Comparison of ENCODE assay signal across 9 cellular contexts in the genomic region with DNA sequence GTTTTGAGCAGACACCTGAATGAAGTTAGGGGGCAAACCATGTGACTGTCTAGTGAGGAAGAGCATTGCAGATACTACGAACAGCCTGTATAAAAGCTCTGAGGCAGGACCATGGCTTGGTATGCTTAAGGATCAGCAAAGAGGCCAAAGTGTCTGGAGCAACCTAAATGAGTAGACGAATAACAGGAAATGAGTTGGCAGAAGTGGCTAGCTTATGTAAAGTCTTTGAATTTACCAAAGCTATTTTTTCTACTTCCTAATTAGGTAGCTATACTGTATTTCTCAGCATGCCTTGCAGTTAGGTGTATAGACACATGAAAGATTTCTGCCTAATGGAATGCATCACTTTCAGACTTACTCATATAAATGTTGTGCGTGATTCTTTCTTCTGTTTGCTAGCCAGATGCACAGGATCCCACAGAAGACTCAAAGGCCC. TPM values are rescaled to one million over a fixed set of nuclear protein-coding genes. Genes with fewer than 3 reads are reported as not detected.
A peak's percentile ranks its signal among the peaks of the same experiment; 100 is the strongest.
DNase-seq lines count a peak whose midpoint lies in the region; ATAC-seq and TF ChIP-seq lines count a peak whose summit lies in the region.
"Had no signal": no experiment of that assay in that cellular context is flagged by ENCODE, and none has a peak within 500 bp of the region (broad histone marks: within the 10 kb centered on the region; RNA-seq: fewer than 3 reads in every experiment).

No MANE protein-coding gene starts in this region.

- POLR2A ChIA-PET in A673 (lab: Charles Lee; ENCODE audit: low non-redundant PET), result no interaction called here

- H3K4me1 ChIP-seq in A673 (ENCODE audit: insufficient read depth, low read length, poor library complexity, severe bottlenecking) (no peaks in the 10 kb centered on the region), BE2C (no peaks in the 10 kb centered on the region)

- DNase-seq in A673 (ENCODE audit: low spot score) (peak; percentile 3), RKO (ENCODE audit: low spot score) (peak; percentile 47), fibroblast of mammary gland (ENCODE audit: low read depth) (peak; percentile 41), NCI-H2196 (lab: John Stamatoyannopoulos, UW; ENCODE audit: unreplicated experiment) (no peak), ureter (ENCODE audit: low spot score) (no peak), NCI-H187 (lab: John Stamatoyannopoulos, UW) (no peak), BE2C (no peak)
- DNase-seq: NCI-H187 treated with DMSO at 0.1 percent for 48 hours had no signal

- intact Hi-C loops in A673 (cut with micrococcal nuclease; ENCODE audit: unreplicated experiment), result no loop called here

- TF ChIP-seq CTCF in A673 (conservative IDR thresholded peaks at IDR 0.05; ENCODE audit: low read depth, low read length), result no peak
- TF ChIP-seq CTCF in fibroblast of mammary gland (conservative IDR thresholded peaks at IDR 0.05; ENCODE audit: control insufficient read depth, insufficient read depth, low read depth, low read length), result no peak
- TF ChIP-seq CTCF in BE2C (IDR thresholded peaks at IDR 0.05; ENCODE audit: low read depth, low read length), result no peak

- H3K36me3 ChIP-seq in A673 (ENCODE audit: insufficient read depth, low read length, poor library complexity, severe bottlenecking) (no peaks in the 10 kb centered on the region), BE2C (no peaks in the 10 kb centered on the region)

- no peak overlapping the region for H3K4me3 ChIP-seq in A673 (ENCODE audit: low read depth, low read length, poor library complexity, severe bottlenecking)
- no peak overlapping the region for H3K4me3 ChIP-seq in fibroblast of mammary gland (ENCODE audit: control insufficient read depth, low read depth, low read length)
- H3K4me3 ChIP-seq in BE2C (ENCODE audit: low read depth, low read length), result no peak overlapping the region

- BruUV-seq in A673 (replicated peaks; lab: Mats Ljungman, UMichigan), result no TSS peak

- H3K27me3 ChIP-seq in A673 (replicated peaks; ENCODE audit: insufficient read depth, low read depth, low read length, poor library complexity) (no peaks in the 10 kb centered on the region), BE2C (peaks cover 4% of the 10 kb centered on the region)

- CTCF ChIA-PET in A673 (lab: Charles Lee), result no interaction called here

- ATAC-seq in GM19452 (IDR thresholded peaks at IDR 0.05; ENCODE audit: unreplicated experiment), result peak; percentile 47

- H3K9me3 ChIP-seq in A673 (ENCODE audit: low read depth, low read length, poor library complexity, severe bottlenecking), result no peaks in the 10 kb centered on the region
- H3K9me3 ChIP-seq in BE2C, result no peaks in the 10 kb centered on the region

- H3K27ac ChIP-seq in A673 (ENCODE audit: low read depth, low read length, poor library complexity, severe bottlenecking), result no peak overlapping the region

RNA-seq across cellular contexts. Expression of a gene that starts 9.3 kb away (rescaled TPM):
- not detected in 2 replicates for total RNA-seq in A673 (2021)
- 3.5 TPM for total RNA-seq in ureter
- polyA plus RNA-seq in BE2C (2012; ENCODE audit: insufficient read depth, insufficient read length, low read depth), result 0.08 TPM

Comparison
In these comparisons a context has a peak if more than half of its experiments do, and no peak if none do; other contexts are left out.
1. DNase-seq: peak in A673 (single experiment), RKO (single experiment) and fibroblast of mammary gland (single experiment); none in NCI-H2196 (single experiment), ureter (single experiment), NCI-H187 (0 of 2) and BE2C (single experiment).